Comparison of ENCODE assay signal across 5 cellular contexts in the genomic region with DNA sequence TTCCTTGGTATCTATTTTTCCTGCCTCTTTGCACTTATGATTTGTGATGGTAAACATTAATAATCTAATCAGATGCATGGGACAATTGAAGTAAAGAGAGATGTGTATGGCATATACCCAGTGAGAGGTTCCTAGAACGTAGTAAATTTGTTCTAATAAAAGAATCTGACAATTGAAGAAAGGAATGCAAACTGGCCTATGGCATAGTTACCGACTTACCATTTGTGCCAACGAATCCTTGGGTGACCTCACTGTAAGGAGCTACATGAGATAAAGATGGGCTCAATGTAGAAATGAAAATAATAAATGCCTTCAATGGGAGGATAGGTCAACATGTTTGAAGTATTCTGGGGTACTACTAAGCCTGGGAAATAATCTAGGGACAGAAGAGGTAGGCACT.
DNase-seq lines count a peak whose midpoint lies in the region; ATAC-seq, FAIRE-seq and TF ChIP-seq lines count a peak whose summit lies in the region.
"Not testable (repeated sequence)": the region's sequence is repeated elsewhere in the genome, so short reads cannot be mapped to it uniquely, and the experiment has no call there.

No MANE protein-coding gene starts in this region.

- H3K4me1 ChIP-seq in heart right ventricle: peaks cover 0 to 10% (median 0%) of the 10 kb centered on the region in 9 donors

- FAIRE-seq in GM12891 (lab: Jason Lieb, UNC) (peak; percentile 74), bronchial epithelial cell (lab: Jason Lieb, UNC) (peak; percentile 32), urothelium cell line (lab: Jason Lieb, UNC) (peak; percentile 55)

- H3K36me3 ChIP-seq in bronchial epithelial cell (ENCODE audit: control insufficient read depth, insufficient read depth, low read length); heart right ventricle: not testable (repeated sequence)

- not testable (repeated sequence) for H3K4me3 ChIP-seq in bronchial epithelial cell (ENCODE audit: low read depth, low read length); heart right ventricle

- intact Hi-C loops in Right ventricle myocardium superior (cut with DNase I); heart right ventricle (cut with DNase I): not testable (repeated sequence)

- 34 to 52% methylated on average over 3 of the region's 3 CpGs for WGBS in heart right ventricle, 2 donors

- not testable (repeated sequence) for H3K27ac ChIP-seq in heart right ventricle

- TF ChIP-seq CTCF in bronchial epithelial cell (IDR thresholded peaks at IDR 0.05; ENCODE audit: insufficient read depth, low read length, severe bottlenecking); heart right ventricle (IDR thresholded peaks at IDR 0.05): not testable (repeated sequence)

- H3K27me3 ChIP-seq in bronchial epithelial cell (ENCODE audit: control insufficient read depth, insufficient read depth, low read length); heart right ventricle: not testable (repeated sequence)

- not testable (repeated sequence) for DNase-seq in GM12891 (ENCODE audit: insufficient read length, low spot score); bronchial epithelial cell (ENCODE audit: low read depth); Right ventricle myocardium superior; heart right ventricle; urothelium cell line (ENCODE audit: low spot score)

- H3K9me3 ChIP-seq in heart right ventricle: not testable (repeated sequence)

- peak; percentile 73 for ATAC-seq in Right ventricle myocardium superior (ENCODE audit: poor library complexity)
- ATAC-seq in heart right ventricle: peak in 6 of 8 donors; percentile 38 to 92 (median 77)

- TF ChIP-seq POLR2A in GM12891 (IDR thresholded peaks at IDR 0.05; ENCODE audit: low read depth, low read length): not testable (repeated sequence)
